In genomic region chr12:17691369-17691768, GRCh38 we compare ENCODE assay signal across 33 cellular contexts.
"Had no signal": no experiment of that assay in that cellular context is flagged by ENCODE, and none has a peak within 500 bp of the region (broad histone marks: within the 10 kb centered on the region; RNA-seq: fewer than 3 reads in every experiment).

No MANE protein-coding gene starts in this region.

- DNase-seq: activated B cell treated with CpG ODN at 0.5 μM for 24 hours; activated CD4-positive, alpha-beta T cell treated with anti-CD3 and anti-CD28 coated beads for 48 hours; activated CD4-positive, alpha-beta T cell treated with anti-CD3 and anti-CD28 coated beads, Interleukin-2, amount 50 U/mL, for 1 hour; activated CD4-positive, alpha-beta T cell treated with anti-CD3 and anti-CD28 coated beads, Interleukin-2, amount 50 U/mL, for 48 hours; activated CD8-positive, alpha-beta memory T cell treated with anti-CD3 and anti-CD28 coated beads, Interleukin-2, amount 10 ng/mL, durations not matched to agents 7 days and 5 days; activated CD8-positive, alpha-beta memory T cell treated with anti-CD3 and anti-CD28 coated beads, Interleukin-2, amount 50 U/mL, for 4 hours; activated CD8-positive, alpha-beta T cell treated with anti-CD3 and anti-CD28 coated beads for 36 hours; activated effector memory CD4-positive, alpha-beta T cell treated with anti-CD3 and anti-CD28 coated beads, Interleukin-2, amount 50 U/mL, for 16 hours; activated naive CD4-positive, alpha-beta T cell treated with anti-CD3 and anti-CD28 coated beads for 36 hours; activated naive CD8-positive, alpha-beta T cell treated with anti-CD3 and anti-CD28 coated beads for 36 hours; activated naive CD8-positive, alpha-beta T cell treated with anti-CD3 and anti-CD28 coated beads, Interleukin-2, amount 50 U/mL, for 24 hours; activated T-cell treated with anti-CD3 and anti-CD28 coated beads, Interleukin-2, amount 50 U/mL, for 1 hour; activated T-cell treated with anti-CD3 and anti-CD28 coated beads, Interleukin-2, amount 50 U/mL, for 48 hours; adrenal gland; amygdala; aorta; body of pancreas; caudate nucleus; cortex of kidney; dermis blood vessel endothelial cell; effector CD4-positive, alpha-beta T cell; effector memory CD8-positive, alpha-beta T cell; foreskin fibroblast; head of caudate nucleus; hippocampal formation; T-helper 2 cell had no signal

- H3K36me3 Mint-ChIP-seq: activated CD8-positive, alpha-beta memory T cell treated with anti-CD3 and anti-CD28 coated beads, Interleukin-2, amount 10 ng/mL, durations not matched to agents 7 days and 5 days; activated naive CD4-positive, alpha-beta T cell treated with anti-CD3 and anti-CD28 coated beads, Interleukin-2, amount 50 U/mL, for 24 hours; activated naive CD8-positive, alpha-beta T cell treated with anti-CD3 and anti-CD28 coated beads for 36 hours had no signal

- H3K4me3 Mint-ChIP-seq: activated B cell treated with CpG ODN at 0.5 μM for 24 hours; activated CD8-positive, alpha-beta memory T cell treated with anti-CD3 and anti-CD28 coated beads, Interleukin-2, amount 10 ng/mL, durations not matched to agents 7 days and 5 days; activated CD8-positive, alpha-beta T cell treated with anti-CD3 and anti-CD28 coated beads for 36 hours; activated naive CD4-positive, alpha-beta T cell treated with anti-CD3 and anti-CD28 coated beads for 36 hours; activated naive CD4-positive, alpha-beta T cell treated with anti-CD3 and anti-CD28 coated beads, Interleukin-2, amount 50 U/mL, for 24 hours; activated naive CD8-positive, alpha-beta T cell treated with anti-CD3 and anti-CD28 coated beads for 36 hours; activated naive CD8-positive, alpha-beta T cell treated with anti-CD3 and anti-CD28 coated beads, Interleukin-2, amount 50 U/mL, for 24 hours; activated T-helper 1 cell treated with anti-CD3 and anti-CD28 coated beads, Interleukin-12 subunit alpha, Interleukin-12 subunit beta, Interleukin-2, Interleukin-4 antibody, amounts not matched to agents 30 ng/mL and 10 ng/mL and 1 ng/mL, durations not matched to agents 14 hours and 24 hours and 36 hours; effector memory CD8-positive, alpha-beta T cell had no signal

- H3K4me1 ChIP-seq: adrenal gland, body of pancreas had no signal

- H3K27ac ChIP-seq: adrenal gland, body of pancreas, epithelial cell of prostate, VCaP had no signal

- H3K4me1 Mint-ChIP-seq: activated B cell treated with CpG ODN at 0.5 μM for 24 hours; activated CD8-positive, alpha-beta memory T cell treated with anti-CD3 and anti-CD28 coated beads, Interleukin-2, amount 10 ng/mL, durations not matched to agents 7 days and 5 days; activated naive CD4-positive, alpha-beta T cell treated with anti-CD3 and anti-CD28 coated beads, Interleukin-2, amount 50 U/mL, for 24 hours; activated naive CD8-positive, alpha-beta T cell treated with anti-CD3 and anti-CD28 coated beads for 36 hours; activated naive CD8-positive, alpha-beta T cell treated with anti-CD3 and anti-CD28 coated beads, Interleukin-2, amount 50 U/mL, for 24 hours had no signal

- H3K9me3 ChIP-seq: adrenal gland, body of pancreas had no signal

- H3K27me3 ChIP-seq: adrenal gland, body of pancreas had no signal

- H3K27me3 Mint-ChIP-seq: activated B cell treated with CpG ODN at 0.5 μM for 24 hours; activated CD8-positive, alpha-beta memory T cell treated with anti-CD3 and anti-CD28 coated beads, Interleukin-2, amount 10 ng/mL, durations not matched to agents 7 days and 5 days; activated CD8-positive, alpha-beta T cell treated with anti-CD3 and anti-CD28 coated beads for 36 hours; activated naive CD4-positive, alpha-beta T cell treated with anti-CD3 and anti-CD28 coated beads, Interleukin-2, amount 50 U/mL, for 24 hours; activated naive CD8-positive, alpha-beta T cell treated with anti-CD3 and anti-CD28 coated beads for 36 hours; activated naive CD8-positive, alpha-beta T cell treated with anti-CD3 and anti-CD28 coated beads, Interleukin-2, amount 50 U/mL, for 24 hours; effector memory CD8-positive, alpha-beta T cell had no signal

- H3K4me3 ChIP-seq: adrenal gland, body of pancreas had no signal

- H3K27ac Mint-ChIP-seq: activated B cell treated with CpG ODN at 0.5 μM for 24 hours; activated CD8-positive, alpha-beta memory T cell treated with anti-CD3 and anti-CD28 coated beads, Interleukin-2, amount 10 ng/mL, durations not matched to agents 7 days and 5 days; activated CD8-positive, alpha-beta T cell treated with anti-CD3 and anti-CD28 coated beads for 36 hours; activated naive CD4-positive, alpha-beta T cell treated with anti-CD3 and anti-CD28 coated beads for 36 hours; activated naive CD4-positive, alpha-beta T cell treated with anti-CD3 and anti-CD28 coated beads, Interleukin-2, amount 50 U/mL, for 24 hours; activated naive CD8-positive, alpha-beta T cell treated with anti-CD3 and anti-CD28 coated beads for 36 hours; activated naive CD8-positive, alpha-beta T cell treated with anti-CD3 and anti-CD28 coated beads, Interleukin-2, amount 50 U/mL, for 24 hours; activated T-helper 1 cell treated with anti-CD3 and anti-CD28 coated beads, Interleukin-12 subunit alpha, Interleukin-12 subunit beta, Interleukin-2, Interleukin-4 antibody, amounts not matched to agents 30 ng/mL and 10 ng/mL and 1 ng/mL, durations not matched to agents 14 hours and 24 hours and 36 hours; activated T-helper 2 cell treated with anti-CD3 and anti-CD28 coated beads, Interferon-gamma antibody, Interleukin-2, Interleukin-4, amounts not matched to agents 10 μg/mL and 5 μg/mL and 100 μg/mL, durations not matched to agents 14 hours and 24 hours and 36 hours; effector memory CD8-positive, alpha-beta T cell had no signal

- H3K36me3 ChIP-seq: adrenal gland had no signal

- ATAC-seq: activated CD4-positive, CD25-positive, alpha-beta regulatory T cell treated with anti-CD3 and anti-CD28 coated beads, Interleukin-2, amount 50 U/mL, for 24 hours; activated CD8-positive, alpha-beta memory T cell treated with anti-CD3 and anti-CD28 coated beads, Interleukin-2, amount 10 ng/mL, durations not matched to agents 7 days and 5 days; activated CD8-positive, alpha-beta T cell treated with anti-CD3 and anti-CD28 coated beads for 36 hours; activated naive CD8-positive, alpha-beta T cell treated with anti-CD3 and anti-CD28 coated beads, Interleukin-2, amount 50 U/mL, for 24 hours; body of pancreas; effector memory CD8-positive, alpha-beta T cell; esophagus mucosa had no signal
